In genomic region chr12:122406701-122407154, GRCh38 we compare ENCODE assay signal across 12 cellular contexts. TPM values are rescaled to one million over a fixed set of nuclear protein-coding genes. Genes with fewer than 3 reads are reported as not detected.
DNase-seq lines count a peak whose midpoint lies in the region; ATAC-seq and TF ChIP-seq lines count a peak whose summit lies in the region.
"Had no signal": no experiment of that assay in that cellular context is flagged by ENCODE, and none has a peak within 500 bp of the region (broad histone marks: within the 10 kb centered on the region; RNA-seq: fewer than 3 reads in every experiment).

No MANE protein-coding gene starts in this region.

- H3K36me3 ChIP-seq in A673 (ENCODE audit: insufficient read depth, low read length, poor library complexity, severe bottlenecking) = no peaks in the 10 kb centered on the region
- no peaks in the 10 kb centered on the region; the same call in 1 of the 2 replicates for H3K36me3 ChIP-seq in GM23248 (ENCODE audit: low read depth)
- no peaks in the 10 kb centered on the region for H3K36me3 ChIP-seq in mesendoderm (ENCODE audit: control insufficient read depth, insufficient read depth, low read length)

- H2AK5ac ChIP-seq in mesendoderm (ENCODE audit: low read length) = no peak overlapping the region

- H2AFZ ChIP-seq in GM23248 = peak overlapping the region; percentile 61

- H3K23ac ChIP-seq in mesendoderm (ENCODE audit: low read length) = no peak overlapping the region

- H3K9me2 ChIP-seq in GM23248 (ENCODE audit: insufficient read depth) = no peaks in the 10 kb centered on the region

- no peak overlapping the region for H2BK120ac ChIP-seq in mesendoderm (ENCODE audit: low read depth, low read length)

- no peak overlapping the region for H2BK15ac ChIP-seq in mesendoderm (replicated peaks; ENCODE audit: low read depth)

- H3K18ac ChIP-seq in mesendoderm (ENCODE audit: low read length) = no peak overlapping the region

- CTCF ChIA-PET in A673 (lab: Charles Lee) = interaction anchor here (0.6 to 1.0 kb wide), 3 partner anchors 65 to 594 kb away, joined by 4 to 6 read pairs (median 5); no protein-coding TSS in a partner anchor

- no peak overlapping the region for H2BK5ac ChIP-seq in mesendoderm (ENCODE audit: low read length)

- BruUV-seq in A673 (replicated peaks; lab: Mats Ljungman, UMichigan) = no TSS peak

- H3K4ac ChIP-seq in mesendoderm (ENCODE audit: low read depth, low read length) = no peak overlapping the region

- no peak for TF ChIP-seq CTCF in A673 (conservative IDR thresholded peaks at IDR 0.05; ENCODE audit: low read depth, low read length)

- H4K8ac ChIP-seq in mesendoderm (ENCODE audit: low read depth, low read length) = no peak overlapping the region

- no peaks in the 10 kb centered on the region for H4K20me1 ChIP-seq in GM23248 (ENCODE audit: insufficient read depth)

- H3K4me2 ChIP-seq in GM23248 (ENCODE audit: unreplicated experiment) = peak overlapping the region; percentile 44
- no peak overlapping the region for H3K4me2 ChIP-seq in mesendoderm (ENCODE audit: low read length)

- H4K5ac ChIP-seq in mesendoderm (ENCODE audit: low read length) = no peak overlapping the region

- H3K9ac ChIP-seq in GM23248 (peak overlapping the region; percentile 75), mesendoderm (ENCODE audit: low read length) (no peak overlapping the region)

- H3K56ac ChIP-seq in mesendoderm (ENCODE audit: low read length) = no peak overlapping the region

- H3K79me1 ChIP-seq in mesendoderm (ENCODE audit: low read length) = peaks cover 6% of the 10 kb centered on the region

- H3K4me1 ChIP-seq in A673 (ENCODE audit: insufficient read depth, low read length, poor library complexity, severe bottlenecking) (peaks cover 48% of the 10 kb centered on the region), GM23248 (ENCODE audit: insufficient read depth) (peaks cover 22% of the 10 kb centered on the region), mesendoderm (ENCODE audit: control insufficient read depth, low read depth, low read length) (no peaks in the 10 kb centered on the region)
- H3K4me1 ChIP-seq: SJCRH30 had no signal

- H3K9me3 ChIP-seq in A673 (ENCODE audit: low read depth, low read length, poor library complexity, severe bottlenecking) (no peaks in the 10 kb centered on the region), GM23248 (ENCODE audit: low read depth) (no peaks in the 10 kb centered on the region)
- H3K9me3 ChIP-seq: SJCRH30 had no signal

- in situ Hi-C loops in GM23248 (cut with MboI) = no loop called here

- H3K27me3 ChIP-seq in A673 (replicated peaks; ENCODE audit: insufficient read depth, low read depth, low read length, poor library complexity) (no peaks in the 10 kb centered on the region), GM23248 (replicated peaks; ENCODE audit: insufficient read depth) (no peaks in the 10 kb centered on the region), mesendoderm (ENCODE audit: insufficient read depth, low read length, poor library complexity) (no peaks in the 10 kb centered on the region)
- H3K27me3 ChIP-seq: SJCRH30 had no signal

- no peak overlapping the region for H3K4me3 ChIP-seq in A673 (ENCODE audit: low read depth, low read length, poor library complexity, severe bottlenecking)
- peak overlapping the region; percentile 10; the same call in 1 of the 2 replicates for H3K4me3 ChIP-seq in GM23248
- H3K4me3 ChIP-seq in mesendoderm (ENCODE audit: low read length) = no peak overlapping the region
- H3K4me3 ChIP-seq: SJCRH30 had no signal

- DNase-seq in A673 (ENCODE audit: low spot score) (peak; percentile 72), GM23248 (peak; percentile 82), astrocyte of the hippocampus (ENCODE audit: low read depth, low spot score) (peak; percentile 21), mesendoderm (peak; percentile 42), NCI-H1694 treated with DMSO at 0.1 percent for 48 hours (lab: John Stamatoyannopoulos, UW) (no peak)
- no peak for DNase-seq in activated naive CD4-positive, alpha-beta T cell treated with Interleukin-2 at 50 U/mL for 16 hours
- DNase-seq: activated T-cell treated with anti-CD3 and anti-CD28 coated beads for 4 hours; NCI-H1048; SJCRH30; stimulated activated CD4-positive, alpha-beta T cell treated with anti-CD3 and anti-CD28 coated beads, Interleukin-2, amount 100 ng/mL, for 48 hours had no signal

- H3K27ac ChIP-seq in A673 (ENCODE audit: low read depth, low read length, poor library complexity, severe bottlenecking) (peak overlapping the region; percentile 93), GM23248 (peak overlapping the region; percentile 93), mesendoderm (ENCODE audit: low read depth, low read length) (no peak overlapping the region)
- H3K27ac ChIP-seq: SJCRH30 had no signal

- ATAC-seq in HG03108 (IDR thresholded peaks at IDR 0.05; ENCODE audit: unreplicated experiment) (no peak), HG03469 (IDR thresholded peaks at IDR 0.05; ENCODE audit: unreplicated experiment) (no peak)

- H3K79me2 ChIP-seq in GM23248 (ENCODE audit: insufficient read depth) = peaks cover 99% of the 10 kb centered on the region
- peaks cover 2% of the 10 kb centered on the region for H3K79me2 ChIP-seq in mesendoderm (ENCODE audit: control insufficient read depth, insufficient read depth, low read length)

- POLR2A ChIA-PET in A673 (lab: Charles Lee; ENCODE audit: low non-redundant PET) = interaction anchor here (0.6 to 0.7 kb wide), 3 partner anchors 17 to 38 kb away, joined by 4 to 14 read pairs (median 6); no protein-coding TSS in a partner anchor

- H3F3A ChIP-seq in GM23248 (ENCODE audit: insufficient read depth) = peaks cover 17% of the 10 kb centered on the region

- 24 to 26% methylated on average over 3 of the region's 3 CpGs for WGBS in GM23248 (ENCODE audit: low coverage in 1 of 2, low lambda C conversion rate in 2 of 2, missing lambda C conversion rate in 2 of 2), 2 experiments
- no CpG with 5 or more reads among the region's 3 CpGs for WGBS in mesendoderm (ENCODE audit: extremely low coverage, insufficient coverage, low lambda C conversion rate)

- intact Hi-C loops in A673 (cut with micrococcal nuclease; ENCODE audit: unreplicated experiment) = no loop called here

RNA-seq across cellular contexts. Expression of gene CLIP1, which starts 15.7 kb away (rescaled TPM):
- total RNA-seq in A673 (2021) = 52.1 and 62.2 TPM in 2 replicates
- 52.5 and 61.7 TPM in 2 replicates for total RNA-seq in GM23248 (2014; rRNA removed; shearing (Covaris generic))
- polyA plus RNA-seq in GM23248 (2016; fragmentation: Nextera tagmentation; extraction: Ambion mirVana) = 74.5 and 77.8 TPM in 2 replicates
- polyA plus RNA-seq in mesendoderm (2013, experiment 1 of 2) = 32.3 TPM
- 31.8 TPM for polyA plus RNA-seq in mesendoderm (2013, experiment 2 of 2)

Comparison
In these comparisons a context has a peak if more than half of its experiments do, and no peak if none do; other contexts are left out.
1. DNase-seq: peak in A673 (single experiment), GM23248 (single experiment), astrocyte of the hippocampus (single experiment) and mesendoderm (single experiment); none in activated naive CD4-positive, alpha-beta T cell treated with Interleukin-2 at 50 U/mL for 16 hours (single experiment) and NCI-H1694 treated with DMSO at 0.1 percent for 48 hours (single experiment).